In genomic region chr3:171710359-171710758, GRCh38 we compare ENCODE assay signal across 22 cellular contexts.
DNase-seq lines count a peak whose midpoint lies in the region; ATAC-seq, FAIRE-seq and TF ChIP-seq lines count a peak whose summit lies in the region.
"Had no signal": no experiment of that assay in that cellular context is flagged by ENCODE, and none has a peak within 500 bp of the region (broad histone marks: within the 10 kb centered on the region; RNA-seq: fewer than 3 reads in every experiment).

No MANE protein-coding gene starts in this region.

- no peaks in the 10 kb centered on the region for H3K4me1 Mint-ChIP-seq in activated CD8-positive, alpha-beta memory T cell treated with anti-CD3 and anti-CD28 coated beads, Interleukin-2, amount 10 ng/mL, durations not matched to agents 7 days and 5 days
- H3K4me1 Mint-ChIP-seq: B cell had no signal

- FAIRE-seq in H1 (lab: Jason Lieb, UNC), result no peak
- FAIRE-seq: A549, D721Med, G401.6, GM12891, GM19239 had no signal

- H3K9me1 ChIP-seq in IMR-90 (ENCODE audit: insufficient read depth, low read length), result peaks cover 7% of the 10 kb centered on the region

- H4K5ac ChIP-seq in IMR-90 (ENCODE audit: low read depth, low read length) (no peak overlapping the region), H1 (ENCODE audit: insufficient read length, low read depth, low read length) (no peak overlapping the region)

- H3K4me3 ChIP-seq in IMR-90 (ENCODE audit: insufficient read depth, low read depth, low read length) (no peak overlapping the region), H1 (ENCODE audit: extremely low read depth in 1 of 4, insufficient read depth in 2 of 4, low read depth in 3 of 4, low read length in 4 of 4) (no peak overlapping the region), mesenchymal stem cell (ENCODE audit: insufficient read depth in 1 of 2, low read depth in 1 of 2, low read length in 2 of 2) (no peak overlapping the region), Karpas-422 (ENCODE audit: low read length) (no peak overlapping the region)
- H3K4me3 ChIP-seq: A549; BLaER1 treated with 17β-estradiol and CSF1 and Interleukin-3, amounts not matched to agents 10 nM and 100 nM had no signal

- intact Hi-C loops in IMR-90 (cut with micrococcal nuclease), result no loop called here

- no peaks in the 10 kb centered on the region for H3K79me1 ChIP-seq in IMR-90 (ENCODE audit: low read depth in 1 of 2, low read length in 2 of 2)
- H3K79me1 ChIP-seq in H1 (ENCODE audit: low read depth, low read length), result no peaks in the 10 kb centered on the region
- H3K79me1 ChIP-seq in mesenchymal stem cell (replicated peaks; ENCODE audit: low read length, poor library complexity, severe bottlenecking), result no peaks in the 10 kb centered on the region

- TF ChIP-seq EP300 in H1 (IDR thresholded peaks at IDR 0.05; ENCODE audit: borderline replicate concordance in 1 of 2, low read depth in 2 of 2, low read length in 2 of 2), result no peak

- no peak overlapping the region for H3K4ac ChIP-seq in IMR-90 (ENCODE audit: low read depth, low read length)
- H3K4ac ChIP-seq in H1 (replicated peaks; ENCODE audit: insufficient read length, low read depth, low read length), result no peak overlapping the region
- no peak overlapping the region for H3K4ac ChIP-seq in mesenchymal stem cell (ENCODE audit: low read depth in 1 of 2, low read length in 2 of 2)

- TF ChIP-seq RAD21 in IMR-90 (IDR thresholded peaks at IDR 0.05; ENCODE audit: low read length) (no peak), H1 (IDR thresholded peaks at IDR 0.05 in 1 of 2, conservative IDR thresholded peaks at IDR 0.05 in 1 of 2; ENCODE audit: low read depth in 2 of 2, low read length in 2 of 2) (no peak)

- no peak overlapping the region for H3K27ac Mint-ChIP-seq in activated CD8-positive, alpha-beta memory T cell treated with anti-CD3 and anti-CD28 coated beads, Interleukin-2, amount 10 ng/mL, durations not matched to agents 7 days and 5 days
- H3K27ac Mint-ChIP-seq: B cell; CD4-positive, alpha-beta T cell; CD8-positive, alpha-beta T cell had no signal

- no peaks in the 10 kb centered on the region for H3K27me3 ChIP-seq in IMR-90 (ENCODE audit: control insufficient read depth, insufficient read depth, low read length)
- no peaks in the 10 kb centered on the region for H3K27me3 ChIP-seq in H1 (replicated peaks in 1 of 4; ENCODE audit: control insufficient read depth in 3 of 4, extremely low read depth in 1 of 4, insufficient read depth in 3 of 4, low read length in 3 of 4)
- no peaks in the 10 kb centered on the region for H3K27me3 ChIP-seq in mesenchymal stem cell (ENCODE audit: control insufficient read depth in 1 of 2, insufficient read depth in 1 of 2, low read length in 2 of 2)
- no peaks in the 10 kb centered on the region for H3K27me3 ChIP-seq in Karpas-422 (ENCODE audit: low read length)
- H3K27me3 ChIP-seq: BLaER1 treated with 17β-estradiol and CSF1 and Interleukin-3, amounts not matched to agents 10 nM and 100 nM had no signal

- POLR2A ChIA-PET in IMR-90 (lab: Charles Lee; ENCODE audit: unreplicated experiment), result no interaction called here
- POLR2A ChIA-PET in H1 (lab: Charles Lee; ENCODE audit: partially characterized antibody), result no interaction called here

- H2BK15ac ChIP-seq in IMR-90 (ENCODE audit: low read depth, low read length), result peak overlapping the region; percentile 62; the same call in 1 of the 3 replicates
- no peak overlapping the region for H2BK15ac ChIP-seq in H1 (ENCODE audit: low read length)
- H2BK15ac ChIP-seq in mesenchymal stem cell (ENCODE audit: low read depth, poor library complexity, severe bottlenecking), result no peak overlapping the region

- H3K56ac ChIP-seq in IMR-90 (ENCODE audit: extremely low read depth, insufficient read depth, low read length), result no peak overlapping the region
- no peak overlapping the region for H3K56ac ChIP-seq in H1 (replicated peaks; ENCODE audit: insufficient read length, low read depth, low read length)

- DNase-seq in IMR-90 (no peak), H1 (ENCODE audit: low read depth in 1 of 2, low spot score in 2 of 2) (no peak), mesenchymal stem cell (no peak), NCI-H446 (lab: John Stamatoyannopoulos, UW) (no peak), Karpas-422 (no peak)
- no peak for DNase-seq in activated CD8-positive, alpha-beta memory T cell treated with anti-CD3 and anti-CD28 coated beads, Interleukin-2, amount 10 ng/mL, durations not matched to agents 7 days and 5 days
- DNase-seq: AML-193; Caco-2; Calu3; CD4-positive, alpha-beta T cell; CD8-positive, alpha-beta T cell; DMS79 treated with DMSO at 0.1 percent for 48 hours; GF-D8 had no signal

- no peak overlapping the region for H3K18ac ChIP-seq in IMR-90 (ENCODE audit: low read depth, low read length)
- no peak overlapping the region for H3K18ac ChIP-seq in H1 (ENCODE audit: extremely low read depth, low read length)
- no peak overlapping the region for H3K18ac ChIP-seq in mesenchymal stem cell (ENCODE audit: low read depth in 1 of 2, low read length in 2 of 2)

- H2BK20ac ChIP-seq in IMR-90 (ENCODE audit: low read depth, low read length) (no peak overlapping the region), H1 (ENCODE audit: low read length) (no peak overlapping the region)

- H3K23me2 ChIP-seq in H1 (ENCODE audit: low read depth, low read length), result no peaks in the 10 kb centered on the region

- TF ChIP-seq POLR2A in IMR-90 (IDR thresholded peaks at IDR 0.05; ENCODE audit: low read depth, low read length), result no peak
- no peak for TF ChIP-seq POLR2A in H1 (IDR thresholded peaks at IDR 0.05; ENCODE audit: control extremely low read depth in 1 of 2, low read depth in 2 of 2, low read length in 2 of 2)

- H3K4me2 ChIP-seq in IMR-90 (ENCODE audit: low read depth, low read length), result no peak overlapping the region
- no peak overlapping the region for H3K4me2 ChIP-seq in H1 (ENCODE audit: insufficient read depth in 1 of 2, low read depth in 2 of 2, low read length in 2 of 2)
- no peak overlapping the region for H3K4me2 ChIP-seq in mesenchymal stem cell (ENCODE audit: low read length, poor library complexity, severe bottlenecking)
- H3K4me2 ChIP-seq in Karpas-422 (ENCODE audit: low read depth, low read length, poor library complexity, severe bottlenecking), result no peak overlapping the region
- H3K4me2 ChIP-seq: A549; BLaER1 treated with 17β-estradiol and CSF1 and Interleukin-3, amounts not matched to agents 10 nM and 100 nM had no signal

- H2AK5ac ChIP-seq in IMR-90 (ENCODE audit: low read depth, low read length), result peak overlapping the region; percentile 73
- no peak overlapping the region for H2AK5ac ChIP-seq in H1 (ENCODE audit: low read depth, low read length)
- H2AK5ac ChIP-seq in mesenchymal stem cell (ENCODE audit: low read length, severe bottlenecking), result no peak overlapping the region

- no TSS peak for BruUV-seq in IMR-90 (replicated peaks; lab: Mats Ljungman, UMichigan)

- H3K9me2 ChIP-seq in Karpas-422 (replicated peaks; ENCODE audit: insufficient read depth, low read length), result no peaks in the 10 kb centered on the region

- ATAC-seq in IMR-90 (ENCODE audit: low read depth), result no peak
- ATAC-seq in activated CD8-positive, alpha-beta memory T cell treated with anti-CD3 and anti-CD28 coated beads, Interleukin-2, amount 10 ng/mL, durations not matched to agents 7 days and 5 days, result no peak
- ATAC-seq: A549; CD8-positive, alpha-beta T cell had no signal

- H3K9ac ChIP-seq in IMR-90 (ENCODE audit: low read depth, low read length), result no peak overlapping the region
- no peak overlapping the region for H3K9ac ChIP-seq in H1 (replicated peaks in 1 of 4; ENCODE audit: extremely low read depth in 1 of 4, low read depth in 3 of 4, low read length in 3 of 4)
- no peak overlapping the region for H3K9ac ChIP-seq in mesenchymal stem cell (ENCODE audit: low read length)
- H3K9ac ChIP-seq in Karpas-422 (ENCODE audit: low read length), result no peak overlapping the region
- H3K9ac ChIP-seq: BLaER1 treated with 17β-estradiol and CSF1 and Interleukin-3, amounts not matched to agents 10 nM and 100 nM had no signal

- H4K8ac ChIP-seq in IMR-90 (ENCODE audit: low read depth in 2 of 2, low read length in 2 of 2) (no peak overlapping the region), H1 (ENCODE audit: extremely low read depth, insufficient read depth, low read length) (no peak overlapping the region), mesenchymal stem cell (ENCODE audit: low read length) (no peak overlapping the region)

- no peak overlapping the region for H2AK9ac ChIP-seq in IMR-90 (replicated peaks; ENCODE audit: low read depth, low read length, poor library complexity)

- CTCF ChIA-PET in IMR-90 (lab: Yijun Ruan, JAX) (interaction anchor here (0.6 kb wide), 1 partner anchor 442 kb away, joined by 3 read pairs; no protein-coding TSS in a partner anchor), H1 (lab: Charles Lee; ENCODE audit: partially characterized antibody) (interaction anchor here (0.6 kb wide), 1 partner anchor 240 kb away, joined by 3 read pairs; no protein-coding TSS in a partner anchor)
- CTCF ChIA-PET in activated CD8-positive, alpha-beta memory T cell treated with anti-CD3 and anti-CD28 coated beads, Interleukin-2, amount 10 ng/mL, durations not matched to agents 7 days and 5 days (lab: Charles Lee), result no interaction called here

- no peak overlapping the region for H2BK5ac ChIP-seq in IMR-90 (ENCODE audit: low read depth, low read length, poor library complexity, severe bottlenecking)
- H2BK5ac ChIP-seq in H1 (ENCODE audit: low read depth, low read length), result no peak overlapping the region
- H2BK5ac ChIP-seq in mesenchymal stem cell (ENCODE audit: low read depth, low read length, poor library complexity, severe bottlenecking), result no peak overlapping the region

- no peak for TF ChIP-seq CTCF in IMR-90 (conservative IDR thresholded peaks at IDR 0.05; ENCODE audit: low read depth, low read length)
- no peak for TF ChIP-seq CTCF in H1 (IDR thresholded peaks at IDR 0.05; ENCODE audit: control extremely low read depth in 1 of 3, insufficient read depth in 1 of 3, low read depth in 1 of 3, low read length in 3 of 3)

- H4K91ac ChIP-seq in IMR-90 (ENCODE audit: insufficient read depth, low read depth, low read length) (no peak overlapping the region), H1 (replicated peaks; ENCODE audit: insufficient read length, low read length) (peak overlapping the region; percentile 27), mesenchymal stem cell (ENCODE audit: low read length) (peak overlapping the region; percentile 11)

- H3K27ac ChIP-seq in IMR-90 (ENCODE audit: insufficient read depth, low read length) (no peak overlapping the region), H1 (ENCODE audit: low read depth, low read length) (no peak overlapping the region), mesenchymal stem cell (ENCODE audit: low read length, poor library complexity, severe bottlenecking) (no peak overlapping the region), Karpas-422 (ENCODE audit: low read length) (no peak overlapping the region)
- H3K27ac ChIP-seq: 22Rv1; A549; BLaER1 treated with 17β-estradiol and CSF1 and Interleukin-3, amounts not matched to agents 10 nM and 100 nM; C4-2B had no signal

- no peak overlapping the region for H2BK12ac ChIP-seq in H1 (ENCODE audit: low read depth, low read length)
- no peak overlapping the region for H2BK12ac ChIP-seq in mesenchymal stem cell (ENCODE audit: low read length in 2 of 2)

- H3K4me3 Mint-ChIP-seq in activated CD8-positive, alpha-beta memory T cell treated with anti-CD3 and anti-CD28 coated beads, Interleukin-2, amount 10 ng/mL, durations not matched to agents 7 days and 5 days, result no peak overlapping the region
- H3K4me3 Mint-ChIP-seq: B cell; CD4-positive, alpha-beta T cell; CD8-positive, alpha-beta T cell had no signal

- H3K36me3 Mint-ChIP-seq in activated CD8-positive, alpha-beta memory T cell treated with anti-CD3 and anti-CD28 coated beads, Interleukin-2, amount 10 ng/mL, durations not matched to agents 7 days and 5 days, result no peaks in the 10 kb centered on the region
- H3K36me3 Mint-ChIP-seq: CD8-positive, alpha-beta T cell had no signal

- dilution Hi-C loops in IMR-90 (cut with HindIII; ENCODE audit: low sequenced_read_pairs, unreplicated experiment), result no loop called here

- H3K4me1 ChIP-seq in IMR-90 (ENCODE audit: control insufficient read depth, insufficient read depth, low read length), result peaks cover 13% of the 10 kb centered on the region
- H3K4me1 ChIP-seq in H1 (replicated peaks in 1 of 4; ENCODE audit: control insufficient read depth in 3 of 4, insufficient read depth in 4 of 4, low read length in 3 of 4), result no peaks in the 10 kb centered on the region
- peaks cover 2% of the 10 kb centered on the region for H3K4me1 ChIP-seq in mesenchymal stem cell (ENCODE audit: control insufficient read depth, insufficient read depth, low read depth, low read length)
- no peaks in the 10 kb centered on the region for H3K4me1 ChIP-seq in Karpas-422 (ENCODE audit: low read length)
- H3K4me1 ChIP-seq: BLaER1 treated with 17β-estradiol and CSF1 and Interleukin-3, amounts not matched to agents 10 nM and 100 nM; Caco-2 had no signal

- H3K27me3 Mint-ChIP-seq in activated CD8-positive, alpha-beta memory T cell treated with anti-CD3 and anti-CD28 coated beads, Interleukin-2, amount 10 ng/mL, durations not matched to agents 7 days and 5 days, result peaks cover 16% of the 10 kb centered on the region
- H3K27me3 Mint-ChIP-seq: B cell; CD4-positive, alpha-beta T cell had no signal

- H3K9me3 ChIP-seq in IMR-90 (ENCODE audit: control insufficient read depth, insufficient read depth, low read length) (no peaks in the 10 kb centered on the region), H1 (ENCODE audit: insufficient read depth in 2 of 2, low read depth in 1 of 2, low read length in 1 of 2) (0 out of 4 replicates have a peak, but pooled peaks cover 0 to 3% of the 10 kb centered on the region in 2 experiments), mesenchymal stem cell (ENCODE audit: control insufficient read depth, low read length) (peaks cover 5% of the 10 kb centered on the region), Karpas-422 (ENCODE audit: low read length) (no peaks in the 10 kb centered on the region)
- H3K9me3 ChIP-seq: Caco-2 had no signal

- H3K36me3 ChIP-seq in IMR-90 (ENCODE audit: control insufficient read depth, insufficient read depth, low read length), result peaks cover 7% of the 10 kb centered on the region
- no peaks in the 10 kb centered on the region for H3K36me3 ChIP-seq in H1 (ENCODE audit: control insufficient read depth in 2 of 4, insufficient read depth in 4 of 4, low read length in 3 of 4)
- peaks cover 9 to 13% of the 10 kb centered on the region in 2 experiments for H3K36me3 ChIP-seq in mesenchymal stem cell (ENCODE audit: control insufficient read depth in 1 of 2, insufficient read depth in 2 of 2, low read depth in 1 of 2, low read length in 2 of 2)
- H3K36me3 ChIP-seq in Karpas-422 (ENCODE audit: insufficient read depth, low read length), result no peaks in the 10 kb centered on the region

- in situ Hi-C loops in IMR-90 (cut with MboI; ENCODE audit: low sequenced_read_pairs), result no loop called here

- H4K20me1 ChIP-seq in IMR-90 (ENCODE audit: insufficient read depth, low read length) (no peaks in the 10 kb centered on the region), H1 (replicated peaks in 1 of 2; ENCODE audit: control insufficient read depth in 1 of 2, insufficient read depth in 2 of 2, low read length in 2 of 2) (no peaks in the 10 kb centered on the region), Karpas-422 (ENCODE audit: insufficient read depth, low read depth, low read length) (no peaks in the 10 kb centered on the region)
- H4K20me1 ChIP-seq: BLaER1 treated with 17β-estradiol and CSF1 and Interleukin-3, amounts not matched to agents 10 nM and 100 nM had no signal

- 0 out of 2 replicates have a peak overlapping the region, but pooled peaks have one; percentile 3 for H2BK120ac ChIP-seq in IMR-90 (ENCODE audit: low read depth, low read length)
- no peak overlapping the region for H2BK120ac ChIP-seq in H1 (replicated peaks; ENCODE audit: low read depth, low read length)
- no peak overlapping the region for H2BK120ac ChIP-seq in mesenchymal stem cell (ENCODE audit: low read depth, low read length)

- WGBS in IMR-90 (ENCODE audit: extremely low coverage in 2 of 2, insufficient read length in 1 of 2), 2 experiments, result 96% methylated on average over 11 of the region's 17 CpGs; no CpG with 5 or more reads in 1 of the 2 experiments
- 82% methylated on average over 16 of the region's 17 CpGs; no CpG with 5 or more reads in 1 of the 2 experiments for WGBS in H1 (ENCODE audit: extremely low coverage in 1 of 2, insufficient coverage in 1 of 2, insufficient read length in 1 of 2, insufficient replicate concordance in 2 of 2, low coverage in 1 of 2, low lambda C conversion rate in 2 of 2, missing lambda C conversion rate in 1 of 2), 2 experiments
- 94% methylated on average over 17 of the region's 17 CpGs for WGBS in mesenchymal stem cell

- H3K23ac ChIP-seq in IMR-90 (ENCODE audit: low read depth, low read length) (no peak overlapping the region), H1 (ENCODE audit: insufficient read length) (no peak overlapping the region), mesenchymal stem cell (ENCODE audit: low read length in 2 of 2) (no peak overlapping the region)

- H3K14ac ChIP-seq in IMR-90 (replicated peaks; ENCODE audit: low read depth, low read length) (no peak overlapping the region), H1 (ENCODE audit: insufficient read length) (no peak overlapping the region), mesenchymal stem cell (ENCODE audit: low read length in 2 of 2) (no peak overlapping the region)

- H3K9me3 Mint-ChIP-seq in activated CD8-positive, alpha-beta memory T cell treated with anti-CD3 and anti-CD28 coated beads, Interleukin-2, amount 10 ng/mL, durations not matched to agents 7 days and 5 days (ENCODE audit: low read depth), result no peaks in the 10 kb centered on the region
- H3K9me3 Mint-ChIP-seq: CD8-positive, alpha-beta T cell had no signal

- no peaks in the 10 kb centered on the region for H3K79me2 ChIP-seq in H1 (ENCODE audit: control insufficient read depth in 1 of 2, insufficient read depth in 2 of 2, low read length in 2 of 2)
- H3K79me2 ChIP-seq in Karpas-422 (ENCODE audit: low read length), result no peaks in the 10 kb centered on the region

- no peak overlapping the region for H2AFZ ChIP-seq in IMR-90 (replicated peaks; ENCODE audit: low read length, poor library complexity)
- no peak overlapping the region for H2AFZ ChIP-seq in H1 (ENCODE audit: low read length)
- no peak overlapping the region for H2AFZ ChIP-seq in mesenchymal stem cell (ENCODE audit: low read depth, low read length)
- H2AFZ ChIP-seq in Karpas-422 (ENCODE audit: low read length), result no peak overlapping the region
